ENCODE assay signal across 22 cellular contexts in genomic region chr15:61584410-61584809, GRCh38.
DNase-seq lines count a peak whose midpoint lies in the region; ATAC-seq and TF ChIP-seq lines count a peak whose summit lies in the region.
"Had no signal": no experiment of that assay in that cellular context is flagged by ENCODE, and none has a peak within 500 bp of the region (broad histone marks: within the 10 kb centered on the region; RNA-seq: fewer than 3 reads in every experiment).

No MANE protein-coding gene starts in this region.

- H3K4me3 Mint-ChIP-seq in activated CD8-positive, alpha-beta memory T cell treated with anti-CD3 and anti-CD28 coated beads, Interleukin-2, amount 10 ng/mL, durations not matched to agents 7 days and 5 days, result no peak overlapping the region
- H3K4me3 Mint-ChIP-seq: activated naive CD4-positive, alpha-beta T cell treated with anti-CD3 and anti-CD28 coated beads, Interleukin-2, amount 10 ng/mL, durations not matched to agents 7 days and 5 days; dendritic cell treated with granulocyte-macrophage colony-stimulating factor and Interleukin-4, amounts not matched to agents 40 ng/mL and 50 ng/mL, for 4 days; natural killer cell had no signal

- no peaks in the 10 kb centered on the region for H4K20me1 ChIP-seq in Karpas-422 (ENCODE audit: insufficient read depth, low read depth, low read length)

- H3K36me3 Mint-ChIP-seq in activated CD8-positive, alpha-beta memory T cell treated with anti-CD3 and anti-CD28 coated beads, Interleukin-2, amount 10 ng/mL, durations not matched to agents 7 days and 5 days, result no peaks in the 10 kb centered on the region
- H3K36me3 Mint-ChIP-seq: activated naive CD4-positive, alpha-beta T cell treated with anti-CD3 and anti-CD28 coated beads, Interleukin-2, amount 10 ng/mL, durations not matched to agents 7 days and 5 days; natural killer cell had no signal

- no peak for TF ChIP-seq CTCF in fibroblast of pulmonary artery (IDR thresholded peaks at IDR 0.05; ENCODE audit: low read length, missing control alignments)
- TF ChIP-seq CTCF in mucosa of descending colon (IDR thresholded peaks at IDR 0.05), result no peak

- H3K4me3 ChIP-seq in Karpas-422 (ENCODE audit: low read length), result no peak overlapping the region
- H3K4me3 ChIP-seq in fibroblast of pulmonary artery (replicated peaks; ENCODE audit: low read depth, low read length), result no peak overlapping the region
- H3K4me3 ChIP-seq in mucosa of descending colon, result no peak overlapping the region
- H3K4me3 ChIP-seq: body of pancreas, lung, skin epidermis, vagina had no signal

- peak; percentile 8 for DNase-seq in Caki2 (ENCODE audit: low read depth)
- DNase-seq in Karpas-422, result peak; percentile 49
- DNase-seq in SW480 (ENCODE audit: low spot score), result peak; percentile 8
- DNase-seq in fibroblast of pulmonary artery (ENCODE audit: low read depth), result peak; percentile 10
- DNase-seq in mucosa of descending colon, result no peak
- DNase-seq in activated CD4-positive, alpha-beta T cell treated with anti-CD3 and anti-CD28 coated beads for 1 hour, result no peak
- no peak for DNase-seq in activated CD8-positive, alpha-beta memory T cell treated with anti-CD3 and anti-CD28 coated beads, Interleukin-2, amount 10 ng/mL, durations not matched to agents 7 days and 5 days
- DNase-seq: activated naive CD4-positive, alpha-beta T cell treated with anti-CD3 and anti-CD28 coated beads, Interleukin-2, amount 10 ng/mL, durations not matched to agents 7 days and 5 days; activated T-cell treated with anti-CD3 and anti-CD28 coated beads for 4 hours; body of pancreas; erythroblast; natural killer cell; NCI-H1105; posterior cingulate gyrus; stimulated activated CD4-positive, alpha-beta T cell treated with anti-CD3 and anti-CD28 coated beads, Interleukin-4, amount 100 ng/mL, for 1 hour; substantia nigra; T-helper 9 cell had no signal

- H3K9me3 Mint-ChIP-seq in activated CD8-positive, alpha-beta memory T cell treated with anti-CD3 and anti-CD28 coated beads, Interleukin-2, amount 10 ng/mL, durations not matched to agents 7 days and 5 days (ENCODE audit: low read depth), result no peaks in the 10 kb centered on the region

- no peaks in the 10 kb centered on the region for H3K4me1 Mint-ChIP-seq in activated CD8-positive, alpha-beta memory T cell treated with anti-CD3 and anti-CD28 coated beads, Interleukin-2, amount 10 ng/mL, durations not matched to agents 7 days and 5 days
- H3K4me1 Mint-ChIP-seq: activated naive CD4-positive, alpha-beta T cell treated with anti-CD3 and anti-CD28 coated beads, Interleukin-2, amount 10 ng/mL, durations not matched to agents 7 days and 5 days; natural killer cell had no signal

- H3K36me3 ChIP-seq in Karpas-422 (ENCODE audit: insufficient read depth, low read length) (no peaks in the 10 kb centered on the region), mucosa of descending colon (ENCODE audit: low read depth) (no peaks in the 10 kb centered on the region)
- H3K36me3 ChIP-seq: vagina had no signal

- H3K79me2 ChIP-seq in Karpas-422 (ENCODE audit: low read length), result no peaks in the 10 kb centered on the region

- no peak overlapping the region for H3K27ac Mint-ChIP-seq in activated CD8-positive, alpha-beta memory T cell treated with anti-CD3 and anti-CD28 coated beads, Interleukin-2, amount 10 ng/mL, durations not matched to agents 7 days and 5 days
- H3K27ac Mint-ChIP-seq: activated naive CD4-positive, alpha-beta T cell treated with anti-CD3 and anti-CD28 coated beads, Interleukin-2, amount 10 ng/mL, durations not matched to agents 7 days and 5 days; dendritic cell treated with granulocyte-macrophage colony-stimulating factor and Interleukin-4, amounts not matched to agents 40 ng/mL and 50 ng/mL, for 4 days; natural killer cell had no signal

- CTCF ChIA-PET in activated CD8-positive, alpha-beta memory T cell treated with anti-CD3 and anti-CD28 coated beads, Interleukin-2, amount 10 ng/mL, durations not matched to agents 7 days and 5 days (lab: Charles Lee), result no interaction called here

- no peaks in the 10 kb centered on the region for H3K27me3 ChIP-seq in Karpas-422 (ENCODE audit: low read length)
- H3K27me3 ChIP-seq: body of pancreas, vagina had no signal

- in situ Hi-C loops in Caki2 (cut with HindIII; ENCODE audit: low pct_unique_long_range_greater_than_20kb, low sequenced_read_pairs), result no loop called here

- H3K9me3 ChIP-seq in Karpas-422 (ENCODE audit: low read length) (no peaks in the 10 kb centered on the region), mucosa of descending colon (peaks cover 2% of the 10 kb centered on the region)
- H3K9me3 ChIP-seq: body of pancreas, vagina had no signal

- intact Hi-C loops in mucosa of descending colon (cut with DNase I, micrococcal nuclease), result no loop called here

- H3K9ac ChIP-seq in Karpas-422 (ENCODE audit: low read length), result no peak overlapping the region

- H3K4me1 ChIP-seq in Karpas-422 (ENCODE audit: low read length), result no peaks in the 10 kb centered on the region
- no peaks in the 10 kb centered on the region for H3K4me1 ChIP-seq in mucosa of descending colon (ENCODE audit: low read depth)
- H3K4me1 ChIP-seq: body of pancreas, vagina had no signal

- ATAC-seq in HG02870 (IDR thresholded peaks at IDR 0.05; ENCODE audit: unreplicated experiment) (no peak), mucosa of descending colon (no peak)
- no peak for ATAC-seq in activated CD8-positive, alpha-beta memory T cell treated with anti-CD3 and anti-CD28 coated beads, Interleukin-2, amount 10 ng/mL, durations not matched to agents 7 days and 5 days
- ATAC-seq: body of pancreas, natural killer cell had no signal

- no peaks in the 10 kb centered on the region for H3K9me2 ChIP-seq in Karpas-422 (replicated peaks; ENCODE audit: insufficient read depth, low read length)

- H2AFZ ChIP-seq in Karpas-422 (ENCODE audit: low read length), result no peak overlapping the region

- H3K27ac ChIP-seq in Karpas-422 (ENCODE audit: low read length), result no peak overlapping the region
- H3K27ac ChIP-seq: body of pancreas, skin epidermis, vagina had no signal

- no peak overlapping the region for H3K4me2 ChIP-seq in Karpas-422 (ENCODE audit: low read depth, low read length, poor library complexity, severe bottlenecking)

- peaks cover 6% of the 10 kb centered on the region for H3K27me3 Mint-ChIP-seq in activated CD8-positive, alpha-beta memory T cell treated with anti-CD3 and anti-CD28 coated beads, Interleukin-2, amount 10 ng/mL, durations not matched to agents 7 days and 5 days
- H3K27me3 Mint-ChIP-seq: activated naive CD4-positive, alpha-beta T cell treated with anti-CD3 and anti-CD28 coated beads, Interleukin-2, amount 10 ng/mL, durations not matched to agents 7 days and 5 days; dendritic cell treated with granulocyte-macrophage colony-stimulating factor and Interleukin-4, amounts not matched to agents 40 ng/mL and 50 ng/mL, for 4 days had no signal

Comparison
In these comparisons a context has a peak if more than half of its experiments do, and no peak if none do; other contexts are left out.
1. DNase-seq: peak in Caki2 (single experiment), Karpas-422 (single experiment), SW480 (single experiment) and fibroblast of pulmonary artery (single experiment); none in mucosa of descending colon (0 of 3), activated CD4-positive, alpha-beta T cell treated with anti-CD3 and anti-CD28 coated beads for 1 hour (single experiment) and activated CD8-positive, alpha-beta memory T cell treated with anti-CD3 and anti-CD28 coated beads, Interleukin-2, amount 10 ng/mL, durations not matched to agents 7 days and 5 days (single experiment).